7 cellular contexts compared by ENCODE assay signal in the genomic region with DNA sequence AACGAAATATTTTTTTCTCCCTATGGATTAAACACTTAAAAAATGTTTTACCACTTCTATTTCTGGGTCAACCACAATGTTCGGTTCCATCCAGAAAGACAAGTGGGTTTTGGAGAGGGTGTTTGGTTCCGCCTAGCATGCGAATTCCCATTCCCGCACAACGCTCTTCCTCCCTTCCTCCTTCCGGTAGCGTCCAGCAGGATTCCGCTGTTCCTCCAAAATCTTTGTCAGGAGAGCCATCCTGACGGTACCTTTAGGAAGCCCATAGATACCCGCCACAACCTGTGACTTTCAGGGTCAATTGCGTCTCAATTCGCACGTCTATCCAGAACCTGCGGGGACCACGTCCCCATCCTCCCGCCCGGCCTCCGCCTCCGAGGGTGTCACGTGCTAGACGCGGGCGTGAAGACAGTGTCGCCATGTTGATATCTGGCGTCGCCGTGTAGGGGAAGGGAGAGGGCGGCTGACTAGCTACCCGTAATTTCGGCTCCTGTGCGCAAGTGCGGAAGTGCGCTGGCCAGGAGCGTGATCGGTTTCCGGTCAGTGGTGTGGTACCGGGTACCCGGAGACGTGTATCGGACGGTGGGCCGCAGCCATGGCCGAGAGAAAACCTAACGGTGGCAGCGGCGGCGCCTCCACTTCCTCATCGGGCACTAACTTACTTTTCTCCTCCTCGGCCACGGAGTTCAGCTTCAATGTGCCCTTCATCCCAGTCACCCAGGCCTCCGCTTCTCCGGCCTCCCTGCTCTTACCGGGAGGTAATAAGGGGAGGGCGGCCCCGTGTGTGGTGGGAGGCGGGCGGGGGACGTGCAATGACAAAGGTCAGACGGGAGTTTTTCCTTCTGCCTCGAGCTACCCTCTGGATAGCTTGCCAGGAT. TPM values are rescaled to one million over a fixed set of nuclear protein-coding genes. Genes with fewer than 3 reads are reported as not detected.
DNase-seq lines count a peak whose midpoint lies in the region; ATAC-seq lines count a peak whose summit lies in the region.

Gene SEC23IP (plus strand): TSS at position 543 of the 878 bp plus-strand sequence. CDS start 53 bp downstream, at position 596.

- peak; percentile 96 for ATAC-seq in GM18508 (IDR thresholded peaks at IDR 0.05; ENCODE audit: insufficient read depth, unreplicated experiment)
- peak; percentile 95 for ATAC-seq in HG03025 (IDR thresholded peaks at IDR 0.05; ENCODE audit: low FRiP score, unreplicated experiment)

- peak; percentile 88 to 92 for DNase-seq in NCI-H2081 (lab: John Stamatoyannopoulos, UW)
- DNase-seq in T1000 (lab: John Stamatoyannopoulos, UW) = peak; percentile 93
- peak; percentile 98 for DNase-seq in astrocyte of the hippocampus (ENCODE audit: low read depth, low spot score)
- DNase-seq in hepatic stellate cell (ENCODE audit: low spot score) = peak; percentile 92
- peak; percentile 91 for DNase-seq in renal cortical epithelial cell (ENCODE audit: low read depth)

RNA-seq across cellular contexts. Expression of gene SEC23IP, which starts in this region (rescaled TPM):
- total RNA-seq in renal cortical epithelial cell = 14.2 and 53.8 TPM in 2 replicates

Comparison
In these comparisons a context has a peak if more than half of its experiments do, and no peak if none do; other contexts are left out.
1. Peak in every context shown above with its lines: DNase-seq and ATAC-seq.